Comparison of ENCODE assay signal across 9 cellular contexts in the genomic region with DNA sequence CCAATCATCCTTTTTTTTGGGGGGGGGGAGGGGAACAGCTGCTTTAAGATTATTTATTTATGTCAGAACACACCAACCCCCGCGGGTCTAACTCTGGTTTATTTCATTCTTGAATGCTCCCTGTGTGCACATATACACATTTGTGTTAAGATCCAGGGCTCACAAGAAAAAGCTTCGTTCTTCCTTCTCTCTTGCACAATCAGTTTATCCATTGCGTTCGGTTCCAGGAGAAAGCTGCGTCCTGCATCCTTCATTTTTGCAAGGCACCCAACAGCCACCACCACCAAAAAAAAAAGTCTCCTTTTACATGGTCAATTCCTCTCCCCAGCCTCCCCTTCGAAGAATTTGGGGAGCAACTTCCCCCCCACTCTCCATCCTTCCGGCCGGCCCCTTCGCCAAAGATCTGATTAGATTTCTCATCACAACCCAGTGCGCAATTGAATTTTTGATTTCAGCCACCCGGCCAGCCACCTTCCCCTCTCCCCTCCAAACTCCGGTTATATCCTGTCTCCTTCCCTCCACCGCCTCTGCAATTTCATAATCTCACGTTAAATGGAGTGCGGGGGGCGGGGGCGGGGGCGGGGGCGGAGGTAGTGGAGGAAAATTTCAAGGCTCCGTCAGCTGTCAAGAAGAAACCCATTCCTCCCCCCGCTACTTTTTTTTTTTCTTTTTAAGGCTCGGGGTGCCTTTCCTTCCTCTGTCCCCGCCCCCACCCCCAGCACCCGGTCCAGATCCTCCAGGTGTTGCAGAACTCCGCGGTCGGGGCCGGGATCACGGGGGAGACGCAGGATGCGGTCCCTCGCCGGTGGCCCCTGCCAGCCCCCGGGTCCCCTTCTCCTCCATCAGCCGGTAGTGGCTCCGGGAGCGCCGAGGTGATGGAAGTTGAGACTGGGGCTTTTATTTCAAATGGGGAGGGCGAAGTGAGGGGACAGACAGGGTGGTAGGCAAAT.
A peak's percentile ranks its signal among the peaks of the same experiment; 100 is the strongest.
DNase-seq lines count a peak whose midpoint lies in the region; ATAC-seq and TF ChIP-seq lines count a peak whose summit lies in the region.
"Had no signal": no experiment of that assay in that cellular context is flagged by ENCODE, and none has a peak within 500 bp of the region (broad histone marks: within the 10 kb centered on the region; RNA-seq: fewer than 3 reads in every experiment).

No MANE protein-coding gene starts in this region.

- peak overlapping the region; percentile 87 to 88 (median 88) for H3K4me3 Mint-ChIP-seq in nephron

- TF ChIP-seq EP300 in esophagus muscularis mucosa (IDR thresholded peaks at IDR 0.05): no peak

- TF ChIP-seq POLR2A in esophagus muscularis mucosa (IDR thresholded peaks at IDR 0.05; ENCODE audit: low read depth): no peak

- no peaks in the 10 kb centered on the region for H3K36me3 Mint-ChIP-seq in nephron (ENCODE audit: low read depth)

- H3K27ac ChIP-seq in A673 (ENCODE audit: low read depth, low read length, poor library complexity, severe bottlenecking) (peak overlapping the region; percentile 78), esophagus muscularis mucosa (replicated peaks in 1 of 4) (peak overlapping the region; percentile 57 to 78 (median 71))

- TSS peak; percentile 57 for BruUV-seq in A673 (replicated peaks; lab: Mats Ljungman, UMichigan)

- TF ChIP-seq CTCF in A673 (conservative IDR thresholded peaks at IDR 0.05; ENCODE audit: low read depth, low read length): no peak
- TF ChIP-seq CTCF in esophagus muscularis mucosa (IDR thresholded peaks at IDR 0.05): no peak
- no peak for TF ChIP-seq CTCF in nephron (IDR thresholded peaks at IDR 0.05; ENCODE audit: unreplicated experiment in 3 of 3)

- H3K4me1 Mint-ChIP-seq in nephron: peaks cover 27% of the 10 kb centered on the region

- H3K9me3 ChIP-seq in A673 (ENCODE audit: low read depth, low read length, poor library complexity, severe bottlenecking) (no peaks in the 10 kb centered on the region), esophagus muscularis mucosa (no peaks in the 10 kb centered on the region)

- WGBS in esophagus muscularis mucosa: 3% methylated on average over 40 of the region's 40 CpGs

- peaks cover 4% of the 10 kb centered on the region for H3K27me3 Mint-ChIP-seq in nephron (ENCODE audit: low read depth)

- DNase-seq in A673 (ENCODE audit: low spot score): peak; percentile 65
- DNase-seq in NCI-H1105 treated with DMSO at 0.1 percent for 48 hours (lab: John Stamatoyannopoulos, UW): peak; percentile 29
- DNase-seq in esophagus muscularis mucosa (ENCODE audit: extremely low spot score): no peak
- DNase-seq in cerebellum (ENCODE audit: low spot score): no peak
- no peak for DNase-seq in NCI-H748 (lab: John Stamatoyannopoulos, UW; ENCODE audit: unreplicated experiment)
- DNase-seq in NOMO-1 treated with DMSO at 0.1 percent for 48 hours (lab: John Stamatoyannopoulos, UW; ENCODE audit: unreplicated experiment): no peak
- DNase-seq: effector memory CD4-positive, alpha-beta T cell had no signal

- ATAC-seq in HG03045 (IDR thresholded peaks at IDR 0.05; ENCODE audit: unreplicated experiment): no peak

- no peaks in the 10 kb centered on the region for H3K9me3 Mint-ChIP-seq in nephron

- CTCF ChIA-PET in A673 (lab: Charles Lee): interaction anchor here (0.8 to 2.0 kb wide), 9 partner anchors 11 to 1072 kb away, joined by 3 to 11 read pairs (median 4); no protein-coding TSS in a partner anchor

- H3K27me3 ChIP-seq in A673 (replicated peaks; ENCODE audit: insufficient read depth, low read depth, low read length, poor library complexity) (no peaks in the 10 kb centered on the region), esophagus muscularis mucosa (peaks cover 0 to 42% (median 2%) of the 10 kb centered on the region in 4 donors)

- H3K27ac Mint-ChIP-seq in nephron: peak overlapping the region; percentile 91 to 99 (median 94)

- intact Hi-C loops in A673 (cut with micrococcal nuclease; ENCODE audit: unreplicated experiment): loop anchor here (5.0 to 10.0 kb wide), 3 partner anchors 76 to 721 kb away; no protein-coding TSS in a partner anchor
- intact Hi-C loops in esophagus muscularis mucosa (cut with DNase I): loop anchor here (10.0 kb wide), 1 partner anchor 918 kb away; no protein-coding TSS in a partner anchor

- H3K36me3 ChIP-seq in A673 (ENCODE audit: insufficient read depth, low read length, poor library complexity, severe bottlenecking): no peaks in the 10 kb centered on the region
- H3K36me3 ChIP-seq in esophagus muscularis mucosa: no peaks in the 10 kb centered on the region

- POLR2A ChIA-PET in A673 (lab: Charles Lee; ENCODE audit: low non-redundant PET): interaction anchor here (0.6 to 0.7 kb wide), 2 partner anchors 33 to 1032 kb away, joined by 4 read pairs; no protein-coding TSS in a partner anchor

- H3K4me1 ChIP-seq in A673 (ENCODE audit: insufficient read depth, low read length, poor library complexity, severe bottlenecking): peaks cover 20% of the 10 kb centered on the region
- peaks cover 6 to 15% (median 13%) of the 10 kb centered on the region in 4 donors for H3K4me1 ChIP-seq in esophagus muscularis mucosa

- H3K4me3 ChIP-seq in A673 (ENCODE audit: low read depth, low read length, poor library complexity, severe bottlenecking) (peak overlapping the region; percentile 61), esophagus muscularis mucosa (peak overlapping the region; percentile 57 to 73 (median 59))

Comparison
In these comparisons a context has a peak if more than half of its experiments do, and no peak if none do; other contexts are left out.
1. DNase-seq: peak in A673 (single experiment) and NCI-H1105 treated with DMSO at 0.1 percent for 48 hours (single experiment); none in esophagus muscularis mucosa (single experiment), cerebellum (single experiment), NCI-H748 (single experiment) and NOMO-1 treated with DMSO at 0.1 percent for 48 hours (single experiment).